In the genomic region with DNA sequence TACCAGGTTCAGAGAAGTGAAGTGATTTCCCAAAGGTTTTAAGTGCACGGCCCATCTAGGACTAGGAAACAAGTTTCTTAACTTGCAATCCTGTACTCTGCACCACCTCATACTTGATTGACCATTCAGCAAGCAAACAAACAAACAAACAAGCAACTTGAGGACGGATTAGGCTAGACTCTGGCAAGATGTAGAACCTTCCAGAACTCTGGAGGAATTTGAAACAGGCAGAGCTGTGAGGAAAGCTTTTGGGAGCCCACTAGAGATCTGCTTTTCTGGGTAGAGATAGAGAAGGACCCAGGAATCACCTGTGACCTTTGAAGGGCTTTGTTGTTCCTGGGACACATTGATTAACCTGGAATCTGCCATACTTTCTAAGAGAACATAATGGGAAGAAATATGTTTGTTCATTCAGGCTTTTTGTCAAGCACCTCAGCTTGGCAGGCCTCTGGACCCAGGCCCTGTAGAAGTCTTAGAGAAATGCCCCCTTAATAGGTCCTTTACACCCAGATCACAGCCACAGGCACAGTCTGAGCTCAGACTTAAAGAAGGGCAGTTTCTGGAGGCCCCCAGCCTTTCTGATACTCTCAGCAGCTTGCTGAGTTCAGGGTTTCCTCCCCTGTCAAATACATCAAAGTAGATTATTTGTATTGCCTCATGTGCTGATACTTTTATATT, we compare ENCODE assay signal across 1 cellular context.
TF ChIP-seq lines count a peak whose summit lies in the region.

No MANE protein-coding gene starts in this region.

TF ChIP-seq in GM23338, 12 proteins besides CTCF, POLR2A, EP300 and RAD21 (continued from another document):
- no peak for TF ChIP-seq ZNF462 (CRISPR knock-in tag; IDR thresholded peaks at IDR 0.05)
- no peak for TF ChIP-seq EZH2phosphoT487 (IDR thresholded peaks at IDR 0.05; ENCODE audit: unreplicated experiment)
- TF ChIP-seq NANOG (IDR thresholded peaks at IDR 0.05; ENCODE audit: borderline replicate concordance) = no peak
- no peak for TF ChIP-seq STAT1 (IDR thresholded peaks at IDR 0.05; ENCODE audit: unreplicated experiment)
